ENCODE assay signal across 11 cellular contexts in genomic region chr3:107910713-107911259, GRCh38.
DNase-seq lines count a peak whose midpoint lies in the region; ATAC-seq and TF ChIP-seq lines count a peak whose summit lies in the region.
"Had no signal": no experiment of that assay in that cellular context is flagged by ENCODE, and none has a peak within 500 bp of the region (broad histone marks: within the 10 kb centered on the region; RNA-seq: fewer than 3 reads in every experiment).

No MANE protein-coding gene starts in this region.

- TF ChIP-seq POLR2A in GM18505 (IDR thresholded peaks at IDR 0.05; ENCODE audit: borderline replicate concordance, extremely low read depth, insufficient read depth, insufficient read length) (no peak), uterus (IDR thresholded peaks at IDR 0.05) (no peak)

- ATAC-seq in GM18505 (IDR thresholded peaks at IDR 0.05; ENCODE audit: unreplicated experiment): peak; percentile 96
- peak; percentile 82 for ATAC-seq in GM19468 (IDR thresholded peaks at IDR 0.05; ENCODE audit: extremely low read depth, unreplicated experiment)
- peak; percentile 78 for ATAC-seq in HG03097 (IDR thresholded peaks at IDR 0.05; ENCODE audit: low FRiP score, unreplicated experiment)
- peak; percentile 96 for ATAC-seq in activated naive CD4-positive, alpha-beta T cell treated with anti-CD3 and anti-CD28 coated beads, Interleukin-2, amount 50 U/mL, for 72 hours

- no peaks in the 10 kb centered on the region for H3K4me1 ChIP-seq in uterus

- no peak for TF ChIP-seq CTCF in uterus (IDR thresholded peaks at IDR 0.05)

- peak in 1 of 2 donors; percentile 36 for DNase-seq in activated naive CD4-positive, alpha-beta T cell treated with anti-CD3 and anti-CD28 coated beads, Interleukin-2, amount 50 U/mL, for 72 hours (ENCODE audit: low spot score in 2 of 2)
- DNase-seq in KBM-7 (no peak), uterus (no peak), DMS79 treated with DMSO at 0.1 percent for 48 hours (lab: John Stamatoyannopoulos, UW) (no peak), OCI-M1 (lab: John Stamatoyannopoulos, UW) (no peak)
- DNase-seq: DMS53 had no signal

- intact Hi-C loops in uterus (cut with DNase I; ENCODE audit: low total_unique reads): no loop called here

- H3K9me3 Mint-ChIP-seq in activated naive CD4-positive, alpha-beta T cell treated with anti-CD3 and anti-CD28 coated beads, Interleukin-2, amount 50 U/mL, for 72 hours: no peaks in the 10 kb centered on the region
- H3K9me3 Mint-ChIP-seq: activated naive CD4-positive, alpha-beta T cell treated with anti-CD3 and anti-CD28 coated beads, Interleukin-2, amount 50 U/mL, for 24 hours; IgD-negative memory B cell had no signal

- in situ Hi-C loops in KBM-7 (cut with MboI; ENCODE audit: low pct_unique_long_range_greater_than_20kb, low sequenced_read_pairs): no loop called here

- no peaks in the 10 kb centered on the region for H3K27me3 ChIP-seq in uterus

- H3K27ac Mint-ChIP-seq in activated naive CD4-positive, alpha-beta T cell treated with anti-CD3 and anti-CD28 coated beads, Interleukin-2, amount 50 U/mL, for 72 hours: no peak overlapping the region
- H3K27ac Mint-ChIP-seq: activated naive CD4-positive, alpha-beta T cell treated with anti-CD3 and anti-CD28 coated beads, Interleukin-2, amount 50 U/mL, for 24 hours; IgD-negative memory B cell had no signal

- H3K27ac ChIP-seq in uterus: no peak overlapping the region

- no peaks in the 10 kb centered on the region for H3K9me3 ChIP-seq in uterus

- H3K36me3 ChIP-seq in uterus: no peaks in the 10 kb centered on the region

- H3K4me3 ChIP-seq in uterus: no peak overlapping the region

- no peaks in the 10 kb centered on the region for H3K36me3 Mint-ChIP-seq in activated naive CD4-positive, alpha-beta T cell treated with anti-CD3 and anti-CD28 coated beads, Interleukin-2, amount 50 U/mL, for 72 hours
- H3K36me3 Mint-ChIP-seq: activated naive CD4-positive, alpha-beta T cell treated with anti-CD3 and anti-CD28 coated beads, Interleukin-2, amount 50 U/mL, for 24 hours; IgD-negative memory B cell had no signal
